ENCODE assay signal across 34 cellular contexts in genomic region chr14:34173916-34174315, GRCh38.
"Had no signal": no experiment of that assay in that cellular context is flagged by ENCODE, and none has a peak within 500 bp of the region (broad histone marks: within the 10 kb centered on the region; RNA-seq: fewer than 3 reads in every experiment).

No MANE protein-coding gene starts in this region.

- H3K9ac ChIP-seq: KMS-11 had no signal

- DNase-seq: Karpas-422, Kasumi-1, MG63, MM.1S, MV-4-11, NCI-H1048, NCI-H1092, NCI-H1092 treated with DMSO at 0.1 percent for 48 hours, NCI-H1105, NCI-H1105 treated with DMSO at 0.1 percent for 48 hours, NCI-H1417, NCI-H1417 treated with DMSO at 0.1 percent for 48 hours, NCI-H1436, NCI-H1436 treated with DMSO at 0.1 percent for 48 hours, NCI-H146, NCI-H1694, NCI-H1694 treated with DMSO at 0.1 percent for 48 hours, NCI-H187, NCI-H187 treated with DMSO at 0.1 percent for 48 hours, NCI-H1930, NCI-H2029, NCI-H2029 treated with DMSO at 0.1 percent for 48 hours, NCI-H2081, NCI-H2081 treated with DMSO at 0.1 percent for 48 hours, NCI-H2107, NCI-H2171, NCI-H2171 treated with DMSO at 0.1 percent for 48 hours, NCI-H2227 treated with DMSO at 0.1 percent for 48 hours, NCI-H226, NCI-H345, NCI-H446, NCI-H446 treated with DMSO at 0.1 percent for 48 hours, NCI-H510A had no signal

- H3K27ac ChIP-seq: KMS-11 had no signal

- H3K27me3 ChIP-seq: MG63 had no signal

- H3K36me3 ChIP-seq: MG63 had no signal

- H3K9me3 ChIP-seq: MG63 had no signal

- H3K4me3 ChIP-seq: MG63 had no signal
